In the genomic region with DNA sequence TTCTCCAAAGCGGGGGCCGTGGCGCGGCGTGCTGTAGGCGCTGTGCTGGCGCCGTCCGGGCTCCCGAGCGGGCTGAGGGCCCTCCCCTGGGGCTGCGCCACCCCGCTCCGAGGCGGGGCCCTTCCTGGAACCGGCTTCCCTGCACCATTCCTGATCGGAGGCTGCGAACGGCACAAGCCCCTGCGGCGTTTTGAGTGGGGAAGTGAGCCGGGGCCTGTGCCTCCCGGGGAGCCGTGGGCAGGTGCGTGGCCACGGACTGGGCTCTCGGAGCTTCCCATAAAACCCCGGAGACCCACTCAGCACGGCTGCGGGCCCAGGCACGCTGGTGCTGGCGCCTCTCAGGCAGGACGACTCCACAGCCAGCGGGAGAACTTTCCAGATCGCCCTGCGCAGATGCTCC, we compare ENCODE assay signal across 13 cellular contexts.
A peak's percentile ranks its signal among the peaks of the same experiment; 100 is the strongest.
DNase-seq lines count a peak whose midpoint lies in the region; ATAC-seq and TF ChIP-seq lines count a peak whose summit lies in the region.
"Had no signal": no experiment of that assay in that cellular context is flagged by ENCODE, and none has a peak within 500 bp of the region (broad histone marks: within the 10 kb centered on the region; RNA-seq: fewer than 3 reads in every experiment).

No MANE protein-coding gene starts in this region.

- H3K9me3 Mint-ChIP-seq in memory B cell (no peaks in the 10 kb centered on the region), mesothelial cell of epicardium (peaks cover 3% of the 10 kb centered on the region)
- H3K9me3 Mint-ChIP-seq: natural killer cell had no signal

- peak; percentile 27 for ATAC-seq in memory B cell (ENCODE audit: low read depth)
- no peak for ATAC-seq in HG03342 (IDR thresholded peaks at IDR 0.05; ENCODE audit: unreplicated experiment)
- ATAC-seq: natural killer cell had no signal

- peak overlapping the region; percentile 31 for H3K4me3 ChIP-seq in A673 (ENCODE audit: low read depth, low read length, poor library complexity, severe bottlenecking)
- H3K4me3 ChIP-seq in ectodermal cell (ENCODE audit: insufficient read depth, low read depth, low read length), result peak overlapping the region; percentile 21

- no peaks in the 10 kb centered on the region for H3K27me3 Mint-ChIP-seq in memory B cell
- no peaks in the 10 kb centered on the region for H3K27me3 Mint-ChIP-seq in mesothelial cell of epicardium (ENCODE audit: low read depth)

- peak; percentile 15 for DNase-seq in A673 (ENCODE audit: low spot score)
- peak; percentile 46 for DNase-seq in GF-D8 (lab: John Stamatoyannopoulos, UW)
- DNase-seq in memory B cell (ENCODE audit: low spot score in 2 of 2), result no peak
- no peak for DNase-seq in 8988T
- DNase-seq in mesothelial cell of epicardium (ENCODE audit: low spot score in 2 of 2, unreplicated experiment in 2 of 2), result no peak
- no peak for DNase-seq in activated CD4-positive, alpha-beta T cell treated with anti-CD3 and anti-CD28 coated beads, Interleukin-2, amount 50 U/mL, for 48 hours
- DNase-seq: activated CD8-positive, alpha-beta memory T cell treated with anti-CD3 and anti-CD28 coated beads, Interleukin-2, amount 50 U/mL, for 48 hours; CD4-positive, CD25-positive, alpha-beta regulatory T cell; natural killer cell; NCI-H226 had no signal

- BruUV-seq in A673 (replicated peaks; lab: Mats Ljungman, UMichigan), result no TSS peak

- H3K9me3 ChIP-seq in A673 (ENCODE audit: low read depth, low read length, poor library complexity, severe bottlenecking) (no peaks in the 10 kb centered on the region), ectodermal cell (ENCODE audit: control insufficient read depth, low read length) (no peaks in the 10 kb centered on the region)

- no peak overlapping the region for H3K27ac Mint-ChIP-seq in memory B cell
- no peak overlapping the region for H3K27ac Mint-ChIP-seq in mesothelial cell of epicardium
- H3K27ac Mint-ChIP-seq: natural killer cell had no signal

- intact Hi-C loops in A673 (cut with micrococcal nuclease; ENCODE audit: unreplicated experiment), result no loop called here

- H3K4me3 Mint-ChIP-seq in memory B cell (peak overlapping the region; percentile 56), mesothelial cell of epicardium (no peak overlapping the region)
- H3K4me3 Mint-ChIP-seq: natural killer cell had no signal

- no peaks in the 10 kb centered on the region for H3K36me3 Mint-ChIP-seq in memory B cell
- H3K36me3 Mint-ChIP-seq in mesothelial cell of epicardium, result no peaks in the 10 kb centered on the region
- H3K36me3 Mint-ChIP-seq: CD4-positive, CD25-positive, alpha-beta regulatory T cell; natural killer cell had no signal

- POLR2A ChIA-PET in A673 (lab: Charles Lee; ENCODE audit: low non-redundant PET), result interaction anchor here (0.6 kb wide), 1 partner anchor 106 kb away, joined by 12 read pairs; no protein-coding TSS in a partner anchor

- H3K36me3 ChIP-seq in A673 (ENCODE audit: insufficient read depth, low read length, poor library complexity, severe bottlenecking) (no peaks in the 10 kb centered on the region), ectodermal cell (ENCODE audit: control insufficient read depth, insufficient read depth, low read length) (no peaks in the 10 kb centered on the region)

- TF ChIP-seq CTCF in A673 (conservative IDR thresholded peaks at IDR 0.05; ENCODE audit: low read depth, low read length) (no peak), mesothelial cell of epicardium (IDR thresholded peaks at IDR 0.05; ENCODE audit: unreplicated experiment) (no peak)

- CTCF ChIA-PET in A673 (lab: Charles Lee), result no interaction called here

- H3K27ac ChIP-seq in A673 (ENCODE audit: low read depth, low read length, poor library complexity, severe bottlenecking), result no peak overlapping the region
- H3K27ac ChIP-seq in ectodermal cell (ENCODE audit: insufficient read depth, low read depth, low read length, poor library complexity, severe bottlenecking), result no peak overlapping the region
- H3K27ac ChIP-seq: epithelial cell of prostate had no signal

- H3K4me1 Mint-ChIP-seq in memory B cell (peaks cover 2% of the 10 kb centered on the region), mesothelial cell of epicardium (no peaks in the 10 kb centered on the region)

- 68% methylated on average over 36 of the region's 36 CpGs for WGBS in ectodermal cell, 2 experiments

- no peaks in the 10 kb centered on the region for H3K27me3 ChIP-seq in A673 (replicated peaks; ENCODE audit: insufficient read depth, low read depth, low read length, poor library complexity)
- peaks cover 18% of the 10 kb centered on the region for H3K27me3 ChIP-seq in ectodermal cell (ENCODE audit: control insufficient read depth, insufficient read depth, low read length, poor library complexity, severe bottlenecking)

- no peaks in the 10 kb centered on the region for H3K4me1 ChIP-seq in A673 (ENCODE audit: insufficient read depth, low read length, poor library complexity, severe bottlenecking)
- H3K4me1 ChIP-seq in ectodermal cell (ENCODE audit: control insufficient read depth, insufficient read depth, low read length), result no peaks in the 10 kb centered on the region

Comparison
In these comparisons a context has a peak if more than half of its experiments do, and no peak if none do; other contexts are left out.
1. DNase-seq: peak in A673 (single experiment) and GF-D8 (single experiment); none in memory B cell (0 of 2), 8988T (single experiment), mesothelial cell of epicardium (0 of 2) and activated CD4-positive, alpha-beta T cell treated with anti-CD3 and anti-CD28 coated beads, Interleukin-2, amount 50 U/mL, for 48 hours (0 of 2).